Comparison of ENCODE assay signal across 19 cellular contexts in the genomic region with DNA sequence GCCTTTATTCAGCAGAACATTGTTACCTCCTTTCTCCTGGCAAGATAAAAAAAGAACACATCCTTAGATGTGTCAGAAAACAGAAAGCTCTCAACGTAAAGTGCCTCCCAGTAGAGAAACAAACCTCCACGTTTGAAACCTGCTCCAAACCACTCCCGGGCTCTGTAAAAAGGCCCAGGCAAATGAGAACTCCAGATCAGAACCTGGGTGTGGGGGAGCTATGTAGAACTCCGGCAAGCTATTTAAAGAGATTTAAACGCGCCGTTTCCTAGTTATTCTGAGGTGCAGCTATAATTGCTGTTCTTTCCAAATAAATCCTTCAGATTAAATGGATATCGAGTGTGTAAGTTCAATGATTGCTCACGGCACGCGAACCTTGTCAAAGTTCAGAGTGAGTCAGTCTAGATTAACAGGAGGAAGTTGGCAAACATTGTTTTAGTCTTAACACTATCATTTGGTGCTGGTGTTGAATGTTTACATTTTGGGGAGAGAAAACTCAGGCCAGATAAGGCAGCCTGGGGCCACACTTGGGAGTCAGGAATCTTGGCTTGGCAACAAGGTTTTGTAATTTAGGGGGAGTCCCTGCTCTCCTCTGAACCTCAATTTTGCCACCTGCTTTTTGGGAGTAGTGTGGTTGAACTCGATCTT.
A peak's percentile ranks its signal among the peaks of the same experiment; 100 is the strongest.
DNase-seq lines count a peak whose midpoint lies in the region; ATAC-seq and TF ChIP-seq lines count a peak whose summit lies in the region.
"Had no signal": no experiment of that assay in that cellular context is flagged by ENCODE, and none has a peak within 500 bp of the region (broad histone marks: within the 10 kb centered on the region; RNA-seq: fewer than 3 reads in every experiment).

No MANE protein-coding gene starts in this region.

- ATAC-seq in GM18519 (IDR thresholded peaks at IDR 0.05; ENCODE audit: low FRiP score, unreplicated experiment), result no peak
- ATAC-seq: naive thymus-derived CD4-positive, alpha-beta T cell; stimulated activated naive B cell treated with anti-CD40 and anti-IgM and Interleukin-4, amounts not matched to agents 10 μg/mL and 1 μg/mL and 100 μg/mL, for 72 hours had no signal

- H3K27me3 ChIP-seq in transverse colon (peaks cover 27% of the 10 kb centered on the region), testis (no peaks in the 10 kb centered on the region)

- in situ Hi-C loops in transverse colon (cut with MboI; ENCODE audit: low pct_ligation_motif_present in 1 of 4, low pct_unique_long_range_greater_than_20kb in 1 of 4, low sequenced_read_pairs in 3 of 4), result no loop called here

- H3K4me3 ChIP-seq in transverse colon, result no peak overlapping the region
- H3K4me3 ChIP-seq in testis, result no peak overlapping the region

- TF ChIP-seq POLR2A in transverse colon (IDR thresholded peaks at IDR 0.05) (no peak), testis (IDR thresholded peaks at IDR 0.05) (no peak)

- peaks cover 0 to 4% (median 0%) of the 10 kb centered on the region in 4 donors for H3K4me1 ChIP-seq in transverse colon
- no peaks in the 10 kb centered on the region for H3K4me1 ChIP-seq in testis

- peak; percentile 26 for DNase-seq in DMS53 (lab: John Stamatoyannopoulos, UW)
- no peak for DNase-seq in DMS53 treated with DMSO at 0.1 percent for 48 hours (lab: John Stamatoyannopoulos, UW; ENCODE audit: unreplicated experiment)
- DNase-seq in astrocyte of the hippocampus (ENCODE audit: low read depth, low spot score), result peak; percentile 29
- peak; percentile 14 for DNase-seq in kidney glomerular epithelial cell (lab: John Stamatoyannopoulos, UW)
- peak; percentile 29 for DNase-seq in transverse colon
- no peak for DNase-seq in testis
- no peak for DNase-seq in cortex of kidney (lab: John Stamatoyannopoulos, UW)
- DNase-seq: anterior cingulate cortex; CD4-positive, CD25-positive, alpha-beta regulatory T cell; effector CD8-positive, alpha-beta T cell; KG1; naive thymus-derived CD4-positive, alpha-beta T cell; NCI-H526; retina; SHP77; stimulated activated naive B cell treated with anti-CD40 and anti-IgM and Interleukin-4, amounts not matched to agents 10 μg/mL and 1 μg/mL and 100 μg/mL, for 72 hours; T-helper 9 cell had no signal

- TF ChIP-seq CTCF in transverse colon (IDR thresholded peaks at IDR 0.05) (no peak), testis (IDR thresholded peaks at IDR 0.05) (no peak)

- no peak for TF ChIP-seq EP300 in transverse colon (IDR thresholded peaks at IDR 0.05; ENCODE audit: low read depth)

- WGBS in transverse colon (ENCODE audit: low coverage in 1 of 2), 2 donors, result 19 to 24% methylated on average over 3 to 12 of the region's 12 CpGs
- 30 to 36% methylated on average over 12 of the region's 12 CpGs for WGBS in testis, 2 donors

- H3K27ac ChIP-seq in transverse colon (no peak overlapping the region), testis (no peak overlapping the region)
- H3K27ac ChIP-seq: 22Rv1 had no signal

- H3K36me3 ChIP-seq in transverse colon (no peaks in the 10 kb centered on the region), testis (ENCODE audit: low read depth, missing control alignments) (no peaks in the 10 kb centered on the region)

- no peaks in the 10 kb centered on the region for H3K9me3 ChIP-seq in transverse colon
- H3K9me3 ChIP-seq in testis, result no peaks in the 10 kb centered on the region

- intact Hi-C loops in transverse colon (cut with DNase I; ENCODE audit: low total_unique reads), result no loop called here
- intact Hi-C loops in testis (cut with DNase I; ENCODE audit: low total_unique reads), result no loop called here

Comparison
In these comparisons a context has a peak if more than half of its experiments do, and no peak if none do; other contexts are left out.
1. DNase-seq: peak in DMS53 (single experiment), astrocyte of the hippocampus (single experiment), kidney glomerular epithelial cell (single experiment) and transverse colon (single experiment); none in DMS53 treated with DMSO at 0.1 percent for 48 hours (single experiment), testis (single experiment) and cortex of kidney (single experiment).